ENCODE assay signal across 9 cellular contexts in genomic region chr10:19412531-19412930, GRCh38.
DNase-seq lines count a peak whose midpoint lies in the region; ATAC-seq and TF ChIP-seq lines count a peak whose summit lies in the region.
"Had no signal": no experiment of that assay in that cellular context is flagged by ENCODE, and none has a peak within 500 bp of the region (broad histone marks: within the 10 kb centered on the region; RNA-seq: fewer than 3 reads in every experiment).

No MANE protein-coding gene starts in this region.

- no peak overlapping the region for H3K4me2 ChIP-seq in H9 (ENCODE audit: insufficient read depth, insufficient read length, low read length)

- no peaks in the 10 kb centered on the region for H3K79me1 ChIP-seq in H9 (ENCODE audit: insufficient read depth, low read depth, low read length, poor library complexity, severe bottlenecking)

- no peak overlapping the region for H3K9ac ChIP-seq in H9 (ENCODE audit: extremely low read depth, insufficient read length, low read length)

- H3K23ac ChIP-seq in H9 (ENCODE audit: insufficient read length, low read depth, low read length) = no peak overlapping the region

- no peak overlapping the region for H3K14ac ChIP-seq in H9 (ENCODE audit: insufficient read depth, low read length)

- H3K9me3 Mint-ChIP-seq in H9 = peaks cover 0 to 5% of the 10 kb centered on the region in 2 experiments; a peak in 2 of 5 replicates

- H4K8ac ChIP-seq in H9 (replicated peaks; ENCODE audit: insufficient read length, low read depth, low read length) = no peak overlapping the region

- H2BK15ac ChIP-seq in H9 (ENCODE audit: low read depth, low read length) = no peak overlapping the region

- no peak overlapping the region for H3K18ac ChIP-seq in H9 (ENCODE audit: insufficient read length, low read depth, low read length)

- no peak overlapping the region for H4K91ac ChIP-seq in H9 (ENCODE audit: insufficient read length, low read depth, low read length)

- H3K4me1 ChIP-seq in H9 (ENCODE audit: insufficient read depth, low read length) (peaks cover 6% of the 10 kb centered on the region; the same call in 1 of the 2 replicates), Peyer's patch (no peaks in the 10 kb centered on the region), gastroesophageal sphincter (no peaks in the 10 kb centered on the region)

- H3K4me1 Mint-ChIP-seq in H9 = peaks cover 19% of the 10 kb centered on the region in 2 experiments

- DNase-seq in H9 = no peak
- no peak for DNase-seq in Peyer's patch
- peak; percentile 5 for DNase-seq in skeletal muscle cell (ENCODE audit: low read depth)
- no peak for DNase-seq in activated CD4-positive, alpha-beta T cell treated with anti-CD3 and anti-CD28 coated beads, Interleukin-2, amount 50 U/mL, for 48 hours
- DNase-seq in activated effector memory CD4-positive, alpha-beta T cell treated with Interleukin-2 at 50 U/mL for 16 hours = no peak
- DNase-seq: activated CD4-positive, alpha-beta T cell treated with anti-CD3 and anti-CD28 coated beads for 1 hour had no signal

- no peak overlapping the region for H3K27ac Mint-ChIP-seq in H9

- H3K4ac ChIP-seq in H9 (ENCODE audit: low read depth, low read length) = no peak overlapping the region

- TF ChIP-seq CTCF in H9 (conservative IDR thresholded peaks at IDR 0.05) = peak; percentile 78
- peak in 4 of 6 experiments; percentile 14 to 55 (median 50) for TF ChIP-seq CTCF in Peyer's patch (IDR thresholded peaks at IDR 0.05)
- TF ChIP-seq CTCF in gastroesophageal sphincter (IDR thresholded peaks at IDR 0.05) = peak; percentile 33 to 72 (median 67)

- no peak overlapping the region for H2BK20ac ChIP-seq in H9 (ENCODE audit: low read depth, low read length, poor library complexity, severe bottlenecking)

- no peak overlapping the region for H2BK120ac ChIP-seq in H9 (ENCODE audit: low read depth, low read length, poor library complexity, severe bottlenecking)

- no peak overlapping the region for H3K56ac ChIP-seq in H9 (ENCODE audit: insufficient read length, low read depth, low read length)

- no peaks in the 10 kb centered on the region for H3K27me3 Mint-ChIP-seq in H9 (ENCODE audit: low read depth)

- H2AFZ ChIP-seq in H9 (ENCODE audit: low read length) = no peak overlapping the region

- H2AK5ac ChIP-seq in H9 (ENCODE audit: insufficient read length, low read length) = no peak overlapping the region

- H3T11ph ChIP-seq in H9 (ENCODE audit: low read length) = no peak overlapping the region

- TF ChIP-seq EP300 in gastroesophageal sphincter (IDR thresholded peaks at IDR 0.05) = no peak

- no peak for TF ChIP-seq POLR2A in Peyer's patch (IDR thresholded peaks at IDR 0.05)
- TF ChIP-seq POLR2A in gastroesophageal sphincter (IDR thresholded peaks at IDR 0.05) = no peak

- H3K79me2 ChIP-seq in H9 (ENCODE audit: insufficient read depth, low read length) = no peaks in the 10 kb centered on the region

- H2BK12ac ChIP-seq in H9 (ENCODE audit: insufficient read length, low read depth, low read length) = no peak overlapping the region

- no peaks in the 10 kb centered on the region for H4K20me1 ChIP-seq in H9 (ENCODE audit: control insufficient read depth, insufficient read depth, insufficient read length)

- no peaks in the 10 kb centered on the region for H3K27me3 ChIP-seq in H9 (ENCODE audit: insufficient read depth, low read length)
- H3K27me3 ChIP-seq in Peyer's patch = no peaks in the 10 kb centered on the region
- H3K27me3 ChIP-seq in gastroesophageal sphincter = no peaks in the 10 kb centered on the region

- no peak overlapping the region for H3K27ac ChIP-seq in H9 (ENCODE audit: insufficient read length, low read depth, low read length)
- no peak overlapping the region for H3K27ac ChIP-seq in Peyer's patch
- H3K27ac ChIP-seq in gastroesophageal sphincter = no peak overlapping the region

- H3K36me3 ChIP-seq in Peyer's patch = no peaks in the 10 kb centered on the region
- no peaks in the 10 kb centered on the region for H3K36me3 ChIP-seq in gastroesophageal sphincter

- no peak overlapping the region for H4K5ac ChIP-seq in H9 (ENCODE audit: insufficient read length, low read depth, low read length)

- no peak overlapping the region for H3K4me3 Mint-ChIP-seq in H9

- H3K4me3 ChIP-seq in Peyer's patch (no peak overlapping the region), gastroesophageal sphincter (no peak overlapping the region), skeletal muscle cell (ENCODE audit: low read depth, low read length) (no peak overlapping the region)

- H2BK5ac ChIP-seq in H9 (ENCODE audit: insufficient read length, low read length) = no peak overlapping the region

- no peaks in the 10 kb centered on the region for H3K23me2 ChIP-seq in H9 (ENCODE audit: insufficient read length, low read depth, low read length, poor library complexity, severe bottlenecking)

- no peak for ATAC-seq in gastroesophageal sphincter
- no peak for ATAC-seq in GM21447 (IDR thresholded peaks at IDR 0.05; ENCODE audit: unreplicated experiment)
- ATAC-seq in HG03469 (IDR thresholded peaks at IDR 0.05; ENCODE audit: unreplicated experiment) = no peak

- H3K9me3 ChIP-seq in H9 (ENCODE audit: control insufficient read depth, low read depth, low read length) (no peaks in the 10 kb centered on the region), Peyer's patch (no peaks in the 10 kb centered on the region), gastroesophageal sphincter (no peaks in the 10 kb centered on the region)

- H3K36me3 Mint-ChIP-seq in H9 (ENCODE audit: insufficient read depth in 1 of 3, low read depth in 3 of 3) = peaks cover 0 to 10% (median 0%) of the 10 kb centered on the region in 3 experiments; a peak in 2 of 7 replicates
